8 cellular contexts compared by ENCODE assay signal in the genomic region with DNA sequence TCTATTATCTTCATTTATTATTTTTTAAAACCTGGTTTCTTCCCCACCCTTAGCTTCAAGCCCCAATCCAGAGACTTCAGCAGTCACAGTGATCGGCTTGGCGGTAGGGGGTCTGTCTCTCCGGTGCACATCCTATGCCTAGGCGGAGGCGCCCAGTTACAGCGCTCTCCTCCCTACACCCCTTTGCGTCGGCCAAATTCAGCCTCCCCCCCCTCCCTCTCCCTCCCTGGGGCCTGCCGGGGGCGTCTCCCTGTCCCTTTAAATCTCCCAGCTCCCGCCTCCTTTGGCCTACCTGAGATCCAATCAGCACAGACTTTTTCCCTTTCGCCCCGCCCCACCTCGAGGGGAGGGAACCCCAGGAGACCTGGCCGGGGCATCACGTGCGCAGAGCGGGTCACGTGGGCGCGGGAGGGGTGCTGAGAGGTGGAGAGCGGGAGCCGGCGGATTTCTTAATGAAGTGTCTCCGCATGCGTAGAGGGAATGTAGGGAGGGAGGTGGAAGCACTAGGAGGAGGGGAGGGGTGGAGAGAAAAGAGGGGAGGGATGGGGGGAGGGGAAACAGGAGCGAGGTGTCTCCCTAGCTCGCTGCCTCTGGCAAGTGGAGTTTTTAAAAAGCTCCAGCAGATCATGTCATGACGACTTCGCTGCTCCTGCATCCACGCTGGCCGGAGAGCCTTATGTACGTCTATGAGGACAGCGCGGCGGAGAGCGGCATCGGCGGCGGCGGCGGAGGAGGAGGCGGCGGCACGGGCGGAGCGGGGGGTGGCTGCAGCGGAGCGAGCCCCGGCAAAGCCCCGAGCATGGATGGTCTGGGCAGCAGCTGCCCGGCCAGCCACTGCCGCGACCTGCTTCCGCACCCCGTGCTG. TPM values are rescaled to one million over a fixed set of nuclear protein-coding genes. Genes with fewer than 3 reads are reported as not detected.
DNase-seq lines count a peak whose midpoint lies in the region; ATAC-seq and TF ChIP-seq lines count a peak whose summit lies in the region.

A gene with protein sequence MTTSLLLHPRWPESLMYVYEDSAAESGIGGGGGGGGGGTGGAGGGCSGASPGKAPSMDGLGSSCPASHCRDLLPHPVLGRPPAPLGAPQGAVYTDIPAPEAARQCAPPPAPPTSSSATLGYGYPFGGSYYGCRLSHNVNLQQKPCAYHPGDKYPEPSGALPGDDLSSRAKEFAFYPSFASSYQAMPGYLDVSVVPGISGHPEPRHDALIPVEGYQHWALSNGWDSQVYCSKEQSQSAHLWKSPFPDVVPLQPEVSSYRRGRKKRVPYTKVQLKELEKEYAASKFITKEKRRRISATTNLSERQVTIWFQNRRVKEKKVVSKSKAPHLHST (plus strand): TSS at position 556 of the 865 bp plus-strand sequence. CDS start 76 bp downstream, at position 632.

- BruUV-seq in mammary epithelial cell (replicated peaks; lab: Mats Ljungman, UMichigan), result no TSS peak

- H3K4me2 ChIP-seq in mammary epithelial cell (ENCODE audit: insufficient read depth, low read depth, low read length), result peak within 1 kb of the TSS; percentile 82

- H3K27ac ChIP-seq in right atrium auricular region, result no peak within 1 kb of the TSS
- H3K27ac ChIP-seq in mammary epithelial cell (ENCODE audit: insufficient read depth, low read depth, low read length), result peak within 1 kb of the TSS; percentile 40

- no peaks in the 10 kb centered on the region for H4K20me1 ChIP-seq in mammary epithelial cell (ENCODE audit: insufficient read depth, low read length)

- no peaks in the 10 kb centered on the region for H3K9me3 Mint-ChIP-seq in natural killer cell

- intact Hi-C loops in Right ventricle myocardium superior (cut with DNase I) (no loop called here), mammary epithelial cell (cut with micrococcal nuclease) (loop anchor here (1.0 to 2.0 kb wide), 4 partner anchors 50 to 171 kb away; no protein-coding TSS in a partner anchor), natural killer cell (cut with micrococcal nuclease) (no loop called here)

- peak within 1 kb of the TSS; percentile 86 for H3K9ac ChIP-seq in mammary epithelial cell (ENCODE audit: insufficient read depth, low read length)

- DNase-seq in Right ventricle myocardium superior (no peak), right atrium auricular region (ENCODE audit: low spot score) (no peak), NCI-H524 treated with DMSO at 0.1 percent for 48 hours (lab: John Stamatoyannopoulos, UW) (peak; percentile 93), mammary epithelial cell (peak; percentile 100), natural killer cell (no peak), GM19240 (ENCODE audit: insufficient read length, low spot score) (no peak)

- no peak within 1 kb of the TSS for H3K27ac Mint-ChIP-seq in natural killer cell

- peak; percentile 15 for ATAC-seq in Right ventricle myocardium superior (ENCODE audit: poor library complexity)
- peak; percentile 29 to 62 (median 38) for ATAC-seq in natural killer cell
- no peak for ATAC-seq in HG03039 (IDR thresholded peaks at IDR 0.05; ENCODE audit: unreplicated experiment)
- ATAC-seq in HG02981 (IDR thresholded peaks at IDR 0.05; ENCODE audit: unreplicated experiment), result no peak

- in situ Hi-C loops in mammary epithelial cell (cut with MboI; ENCODE audit: low sequenced_read_pairs in 2 of 2), result loop anchor here in 1 of 2 donors (25.0 kb wide), 1 partner anchor 176 kb away; a partner anchor contains a TSS

- dilution Hi-C loops in mammary epithelial cell (cut with HindIII; ENCODE audit: low sequenced_read_pairs), result no loop called here

- H3K9me3 ChIP-seq in right atrium auricular region, result no peaks in the 10 kb centered on the region
- no peaks in the 10 kb centered on the region for H3K9me3 ChIP-seq in mammary epithelial cell (replicated peaks; ENCODE audit: insufficient read depth, low read length)

- peak within 1 kb of the TSS; percentile 49 for H3K4me3 Mint-ChIP-seq in natural killer cell

- H3K4me1 ChIP-seq in right atrium auricular region (peaks cover 0 to 27% of the 10 kb centered on the region in 2 donors), mammary epithelial cell (ENCODE audit: insufficient read depth, low read length) (peaks cover 15% of the 10 kb centered on the region)

- peaks cover 9 to 11% of the 10 kb centered on the region in 2 donors for H3K4me1 Mint-ChIP-seq in natural killer cell

- no peaks in the 10 kb centered on the region for H3K36me3 Mint-ChIP-seq in natural killer cell

- CTCF ChIA-PET in mammary epithelial cell (lab: Charles Lee; ENCODE audit: low non-redundant PET), result interaction anchor here (0.5 to 0.9 kb wide), 2 partner anchors 47 to 253 kb away, joined by 4 to 15 read pairs; a partner anchor contains a TSS

- H2AFZ ChIP-seq in mammary epithelial cell (ENCODE audit: low read depth, low read length), result peak within 1 kb of the TSS; percentile 86

- TF ChIP-seq CTCF in right atrium auricular region (IDR thresholded peaks at IDR 0.05) (no peak), mammary epithelial cell (conservative IDR thresholded peaks at IDR 0.05 in 1 of 2, IDR thresholded peaks at IDR 0.05 in 1 of 2; ENCODE audit: extremely low read depth in 1 of 2, insufficient read depth in 1 of 2, low read depth in 1 of 2, low read length in 2 of 2) (no peak), natural killer cell (IDR thresholded peaks at IDR 0.05) (no peak)

- H3K27me3 ChIP-seq in right atrium auricular region, result peaks cover 50 to 78% of the 10 kb centered on the region in 2 donors
- H3K27me3 ChIP-seq in mammary epithelial cell (ENCODE audit: insufficient read depth, low read length), result no peaks in the 10 kb centered on the region

- H3K79me2 ChIP-seq in mammary epithelial cell (ENCODE audit: insufficient read depth, low read length), result peaks cover 45% of the 10 kb centered on the region

- 0% methylated on average over 5 of the region's 56 CpGs for WGBS in mammary epithelial cell (ENCODE audit: low coverage, missing lambda C conversion rate)

- H3K27me3 Mint-ChIP-seq in natural killer cell (ENCODE audit: low read depth in 2 of 2), result peaks cover 83 to 84% of the 10 kb centered on the region in 2 donors

- H3K36me3 ChIP-seq in right atrium auricular region, result no peaks in the 10 kb centered on the region
- H3K36me3 ChIP-seq in mammary epithelial cell (ENCODE audit: insufficient read depth, low read length), result no peaks in the 10 kb centered on the region

- H3K4me3 ChIP-seq in right atrium auricular region (peak within 1 kb of the TSS in 1 of 2 donors; percentile 6), mammary epithelial cell (replicated peaks in 1 of 3; ENCODE audit: insufficient read depth in 1 of 3, low read depth in 2 of 3, low read length in 3 of 3) (peak within 1 kb of the TSS; percentile 73 to 89 (median 88))

RNA-seq across cellular contexts. Expression of the gene that starts here (rescaled TPM):
- not detected for total RNA-seq in Right ventricle myocardium superior
- not detected for total RNA-seq in right atrium auricular region
- total RNA-seq in mammary epithelial cell, result 10 to 100 TPM; 10.2 to 15.7 TPM
- polyA plus RNA-seq in mammary epithelial cell, result 9.1 TPM
- polyA minus RNA-seq in mammary epithelial cell, result 18.3 TPM
- total RNA-seq in natural killer cell, result not detected

Comparison
In these comparisons a context has a peak if more than half of its experiments do, and no peak if none do; other contexts are left out.
1. RNA of the gene that starts here (total RNA-seq): 10.2 to 15.7 TPM in mammary epithelial cell; not detected in Right ventricle myocardium superior (single experiment), not detected in right atrium auricular region and not detected in natural killer cell; every median in the first group is over 10 times any median in the second.
2. Peak in ATAC-seq in Right ventricle myocardium superior; RNA of the gene not detected or under 1 TPM.
3. Peak in ATAC-seq in natural killer cell; RNA of the gene not detected or under 1 TPM.
4. DNase-seq: peak in NCI-H524 treated with DMSO at 0.1 percent for 48 hours (single experiment) and mammary epithelial cell (single experiment); none in Right ventricle myocardium superior (single experiment), right atrium auricular region (single experiment), natural killer cell (single experiment) and GM19240 (single experiment).